In the genomic region with DNA sequence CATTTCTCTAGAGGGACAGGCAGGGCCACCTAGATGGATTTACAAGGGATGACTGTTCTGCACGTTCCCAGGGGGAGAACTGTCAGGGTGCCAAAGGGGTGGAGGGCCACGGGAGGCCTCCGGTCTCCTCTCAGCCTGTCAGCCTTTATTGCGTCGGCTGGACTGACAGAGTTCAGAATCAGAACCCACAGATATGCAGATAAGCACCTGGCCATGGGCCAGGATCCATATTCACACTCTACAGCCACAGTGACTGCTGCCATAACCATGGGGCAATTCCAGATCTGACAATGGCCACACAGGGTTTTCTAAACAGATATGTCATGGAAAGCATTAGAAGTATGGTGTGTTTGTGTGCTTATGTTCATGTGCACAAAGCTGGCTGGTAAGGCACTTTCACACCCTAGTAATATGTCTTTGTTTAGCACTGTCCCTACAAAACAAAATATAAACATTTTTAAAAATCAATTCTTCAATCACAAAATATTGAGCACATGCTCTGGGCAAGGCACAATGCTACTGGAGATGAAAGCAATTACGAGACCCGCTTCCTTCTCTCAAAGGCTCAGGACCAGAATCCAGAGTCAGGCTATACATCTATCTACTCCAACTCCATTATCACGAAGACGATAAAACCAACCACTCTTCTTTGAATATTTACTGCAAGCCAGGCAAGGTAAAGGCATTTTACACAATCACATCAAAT, we compare ENCODE assay signal across 13 cellular contexts. TPM values are rescaled to one million over a fixed set of nuclear protein-coding genes. Genes with fewer than 3 reads are reported as not detected.
DNase-seq lines count a peak whose midpoint lies in the region; ATAC-seq, FAIRE-seq and TF ChIP-seq lines count a peak whose summit lies in the region.
"Had no signal": no experiment of that assay in that cellular context is flagged by ENCODE, and none has a peak within 500 bp of the region (broad histone marks: within the 10 kb centered on the region; RNA-seq: fewer than 3 reads in every experiment).

No MANE protein-coding gene starts in this region.

- H4K20me1 ChIP-seq in PC-3 (ENCODE audit: low read length), result no peaks in the 10 kb centered on the region

- WGBS in mesenchymal stem cell, result 65% methylated on average over 9 of the region's 9 CpGs

- TF ChIP-seq CTCF in Calu3 (IDR thresholded peaks at IDR 0.05; ENCODE audit: unreplicated experiment), result no peak
- TF ChIP-seq CTCF in PC-3 (conservative IDR thresholded peaks at IDR 0.05; ENCODE audit: low read depth, low read length), result no peak
- no peak for TF ChIP-seq CTCF in chondrocyte (IDR thresholded peaks at IDR 0.05)

- H2BK120ac ChIP-seq in mesenchymal stem cell (ENCODE audit: low read depth, low read length), result no peak overlapping the region

- no peaks in the 10 kb centered on the region for H3K9me2 ChIP-seq in PC-3 (replicated peaks; ENCODE audit: low read length)

- no peaks in the 10 kb centered on the region for H3K27me3 ChIP-seq in PC-3 (ENCODE audit: low read length)
- H3K27me3 ChIP-seq in mesenchymal stem cell (ENCODE audit: control insufficient read depth in 1 of 2, insufficient read depth in 1 of 2, low read length in 2 of 2), result no peaks in the 10 kb centered on the region
- H3K27me3 ChIP-seq: upper lobe of left lung had no signal

- peak overlapping the region; percentile 79 for H2AK5ac ChIP-seq in mesenchymal stem cell (ENCODE audit: low read length, severe bottlenecking)

- H3K9me3 Mint-ChIP-seq in Calu3 (ENCODE audit: low read depth, unreplicated experiment) (no peaks in the 10 kb centered on the region), chondrocyte (ENCODE audit: low read depth) (no peaks in the 10 kb centered on the region)
- H3K9me3 Mint-ChIP-seq: activated naive CD4-positive, alpha-beta T cell treated with anti-CD3 and anti-CD28 coated beads, Interleukin-2, amount 50 U/mL, for 24 hours had no signal

- BruUV-seq in Calu3 (replicated peaks; lab: Mats Ljungman, UMichigan) (no TSS peak), PC-3 (replicated peaks; lab: Mats Ljungman, UMichigan) (no TSS peak)

- H3K27ac ChIP-seq in PC-3 (ENCODE audit: low read length) (no peak overlapping the region), mesenchymal stem cell (ENCODE audit: low read length, poor library complexity, severe bottlenecking) (peak overlapping the region; percentile 3)
- H3K27ac ChIP-seq: upper lobe of left lung, WERI-Rb-1 had no signal

- POLR2A ChIA-PET in PC-3 (lab: Charles Lee; ENCODE audit: unreplicated experiment), result interaction anchor here (0.7 kb wide), 1 partner anchor 79 kb away, joined by 3 read pairs; no protein-coding TSS in a partner anchor

- no peaks in the 10 kb centered on the region for H3K36me3 ChIP-seq in PC-3 (ENCODE audit: low read depth, low read length)
- H3K36me3 ChIP-seq in mesenchymal stem cell (ENCODE audit: control insufficient read depth in 1 of 2, insufficient read depth in 2 of 2, low read depth in 1 of 2, low read length in 2 of 2), result peaks cover 4 to 61% of the 10 kb centered on the region in 2 experiments
- H3K36me3 ChIP-seq: upper lobe of left lung had no signal

- H3K14ac ChIP-seq in mesenchymal stem cell (ENCODE audit: low read length in 2 of 2), result peak overlapping the region in 1 of 2 experiments; percentile 1

- peak overlapping the region in 1 of 2 experiments; percentile 13 for H3K18ac ChIP-seq in mesenchymal stem cell (ENCODE audit: low read depth in 1 of 2, low read length in 2 of 2)

- H3K27ac Mint-ChIP-seq in Calu3 (ENCODE audit: unreplicated experiment) (no peak overlapping the region), chondrocyte (ENCODE audit: unreplicated experiment) (peak overlapping the region; percentile 95)
- H3K27ac Mint-ChIP-seq: activated CD8-positive, alpha-beta memory T cell treated with anti-CD3 and anti-CD28 coated beads, Interleukin-2, amount 10 ng/mL, durations not matched to agents 7 days and 5 days; activated naive CD4-positive, alpha-beta T cell treated with anti-CD3 and anti-CD28 coated beads, Interleukin-2, amount 50 U/mL, for 24 hours had no signal

- H3K4me1 Mint-ChIP-seq in Calu3 (ENCODE audit: low read depth, unreplicated experiment) (peaks cover 73% of the 10 kb centered on the region), chondrocyte (ENCODE audit: low read depth) (peaks cover 100% of the 10 kb centered on the region)

- H3K9ac ChIP-seq in PC-3 (ENCODE audit: low read length), result no peak overlapping the region
- H3K9ac ChIP-seq in mesenchymal stem cell (ENCODE audit: low read length), result peak overlapping the region; percentile 6

- H3K79me2 ChIP-seq in PC-3 (ENCODE audit: low read length), result peaks cover 47% of the 10 kb centered on the region

- H3K4me3 ChIP-seq in PC-3 (ENCODE audit: low read length) (no peak overlapping the region), mesenchymal stem cell (ENCODE audit: insufficient read depth in 1 of 2, low read depth in 1 of 2, low read length in 2 of 2) (no peak overlapping the region)
- H3K4me3 ChIP-seq: upper lobe of left lung had no signal

- no peaks in the 10 kb centered on the region for H3K27me3 Mint-ChIP-seq in Calu3 (ENCODE audit: unreplicated experiment)
- no peaks in the 10 kb centered on the region for H3K27me3 Mint-ChIP-seq in chondrocyte (ENCODE audit: low read depth)
- H3K27me3 Mint-ChIP-seq: activated CD8-positive, alpha-beta memory T cell treated with anti-CD3 and anti-CD28 coated beads, Interleukin-2, amount 10 ng/mL, durations not matched to agents 7 days and 5 days; activated naive CD4-positive, alpha-beta T cell treated with anti-CD3 and anti-CD28 coated beads, Interleukin-2, amount 50 U/mL, for 24 hours had no signal

- no peak overlapping the region for H3K23ac ChIP-seq in mesenchymal stem cell (ENCODE audit: low read length in 2 of 2)

- H2AFZ ChIP-seq in PC-3 (ENCODE audit: low read length), result no peak overlapping the region
- H2AFZ ChIP-seq in mesenchymal stem cell (ENCODE audit: low read depth, low read length), result no peak overlapping the region

- CTCF ChIA-PET in Calu3 (lab: Charles Lee) (no interaction called here), PC-3 (lab: Charles Lee) (no interaction called here)

- DNase-seq in Calu3 (peak; percentile 60), PC-3 (peak; percentile 65), chondrocyte (ENCODE audit: low spot score) (no peak), mesenchymal stem cell (peak; percentile 77), NCI-H1048 (lab: John Stamatoyannopoulos, UW) (no peak), RCC 7860 (ENCODE audit: low spot score) (no peak)
- DNase-seq in activated CD4-positive, CD25-positive, alpha-beta regulatory T cell (lab: John Stamatoyannopoulos, UW), result no peak
- DNase-seq: activated CD8-positive, alpha-beta memory T cell treated with anti-CD3 and anti-CD28 coated beads, Interleukin-2, amount 10 ng/mL, durations not matched to agents 7 days and 5 days; NCI-H146; upper lobe of left lung; WERI-Rb-1 had no signal

- no peak overlapping the region for H4K8ac ChIP-seq in mesenchymal stem cell (ENCODE audit: low read length)

- H3K4ac ChIP-seq in mesenchymal stem cell (ENCODE audit: low read depth in 1 of 2, low read length in 2 of 2), result no peak overlapping the region

- no peak overlapping the region for H4K91ac ChIP-seq in mesenchymal stem cell (ENCODE audit: low read length)

- H3K36me3 Mint-ChIP-seq in Calu3 (ENCODE audit: insufficient read depth, unreplicated experiment) (no peaks in the 10 kb centered on the region), chondrocyte (ENCODE audit: low read depth) (peaks cover 9% of the 10 kb centered on the region)
- H3K36me3 Mint-ChIP-seq: activated CD8-positive, alpha-beta memory T cell treated with anti-CD3 and anti-CD28 coated beads, Interleukin-2, amount 10 ng/mL, durations not matched to agents 7 days and 5 days had no signal

- H2BK15ac ChIP-seq in mesenchymal stem cell (ENCODE audit: low read depth, poor library complexity, severe bottlenecking), result no peak overlapping the region

- no peaks in the 10 kb centered on the region for H3F3A ChIP-seq in PC-3 (ENCODE audit: low read length, unreplicated experiment)

- no peaks in the 10 kb centered on the region for H3K79me1 ChIP-seq in mesenchymal stem cell (replicated peaks; ENCODE audit: low read length, poor library complexity, severe bottlenecking)

- no peak overlapping the region for H2BK12ac ChIP-seq in mesenchymal stem cell (ENCODE audit: low read length in 2 of 2)

- H3K4me3 Mint-ChIP-seq in Calu3 (ENCODE audit: low read depth, unreplicated experiment), result no peak overlapping the region
- H3K4me3 Mint-ChIP-seq in chondrocyte (ENCODE audit: unreplicated experiment), result no peak overlapping the region
- H3K4me3 Mint-ChIP-seq: activated CD8-positive, alpha-beta memory T cell treated with anti-CD3 and anti-CD28 coated beads, Interleukin-2, amount 10 ng/mL, durations not matched to agents 7 days and 5 days; activated naive CD4-positive, alpha-beta T cell treated with anti-CD3 and anti-CD28 coated beads, Interleukin-2, amount 50 U/mL, for 24 hours had no signal

- H3K4me2 ChIP-seq in PC-3 (ENCODE audit: low read length) (peak overlapping the region; percentile 35; the same call in 1 of the 2 replicates), mesenchymal stem cell (ENCODE audit: low read length, poor library complexity, severe bottlenecking) (no peak overlapping the region)

- intact Hi-C loops in Calu3 (cut with micrococcal nuclease; ENCODE audit: unreplicated experiment), result no loop called here
- intact Hi-C loops in PC-3 (cut with micrococcal nuclease), result no loop called here

- peaks cover 60% of the 10 kb centered on the region for H3K4me1 ChIP-seq in PC-3 (ENCODE audit: insufficient read depth, low read length)
- H3K4me1 ChIP-seq in mesenchymal stem cell (ENCODE audit: control insufficient read depth, insufficient read depth, low read depth, low read length), result peaks cover 46% of the 10 kb centered on the region

- FAIRE-seq in RCC 7860 (lab: Jason Lieb, UNC), result no peak

- ATAC-seq in PC-3 (no peak), GM21528 (IDR thresholded peaks at IDR 0.05; ENCODE audit: low FRiP score, unreplicated experiment) (no peak)
- ATAC-seq: activated CD8-positive, alpha-beta memory T cell treated with anti-CD3 and anti-CD28 coated beads, Interleukin-2, amount 10 ng/mL, durations not matched to agents 7 days and 5 days had no signal

- H3K9me3 ChIP-seq in PC-3 (ENCODE audit: low read length) (no peaks in the 10 kb centered on the region), mesenchymal stem cell (ENCODE audit: control insufficient read depth, low read length) (no peaks in the 10 kb centered on the region)
- H3K9me3 ChIP-seq: upper lobe of left lung had no signal

- no peak overlapping the region for H2BK5ac ChIP-seq in mesenchymal stem cell (ENCODE audit: low read depth, low read length, poor library complexity, severe bottlenecking)

RNA-seq across cellular contexts. Expression of a gene that starts 29.1 kb away (rescaled TPM):
- total RNA-seq in Calu3 (2022), result 10.7 and 12.8 TPM in 2 replicates
- 17.7 and 19.6 TPM in 2 replicates for total RNA-seq in PC-3 (2014; rRNA removed)
- 159 to 178 TPM (median 159 TPM) in 3 replicates for total RNA-seq in chondrocyte
- polyA plus RNA-seq in mesenchymal stem cell (2013, experiment 1 of 2), result 133 TPM
- polyA plus RNA-seq in mesenchymal stem cell (2013, experiment 2 of 2), result 130 TPM

Comparison
In these comparisons a context has a peak if more than half of its experiments do, and no peak if none do; other contexts are left out.
1. DNase-seq: peak in Calu3 (single experiment), PC-3 (single experiment) and mesenchymal stem cell (single experiment); none in chondrocyte (single experiment), NCI-H1048 (single experiment), activated CD4-positive, CD25-positive, alpha-beta regulatory T cell (0 of 4) and RCC 7860 (single experiment).